ENCODE assay signal across 8 cellular contexts in genomic region chr5:35202319-35203111, GRCh38. TPM values are rescaled to one million over a fixed set of nuclear protein-coding genes. Genes with fewer than 3 reads are reported as not detected.
DNase-seq lines count a peak whose midpoint lies in the region; ATAC-seq, FAIRE-seq and TF ChIP-seq lines count a peak whose summit lies in the region.

No MANE protein-coding gene starts in this region.

- TF ChIP-seq CTCF in GM10266 (IDR thresholded peaks at IDR 0.05; ENCODE audit: control insufficient read depth, insufficient read depth, low read depth, missing control alignments) (peak; percentile 62), OCI-LY1 (IDR thresholded peaks at IDR 0.05; ENCODE audit: low read length) (peak; percentile 73), astrocyte of the cerebellum (IDR thresholded peaks at IDR 0.05; ENCODE audit: low read depth, low read length, missing control alignments) (peak; percentile 67), kidney (IDR thresholded peaks at IDR 0.05; ENCODE audit: borderline replicate concordance, extremely low read depth, insufficient read depth) (peak; percentile 46)

- FAIRE-seq in kidney (lab: Jason Lieb, UNC), result no peak

- intact Hi-C loops in kidney (cut with DNase I), result no loop called here

- H3K4me2 ChIP-seq in OCI-LY1 (ENCODE audit: low read length), result no peak overlapping the region

- no peaks in the 10 kb centered on the region; the same call in 1 of the 2 replicates for H3K27me3 ChIP-seq in OCI-LY1 (ENCODE audit: insufficient read depth, low read length)

- in situ Hi-C loops in astrocyte of the cerebellum (cut with HindIII; ENCODE audit: low sequenced_read_pairs), result no loop called here

- H2AFZ ChIP-seq in OCI-LY1 (ENCODE audit: low read length), result no peak overlapping the region

- no peaks in the 10 kb centered on the region for H3K9me3 ChIP-seq in OCI-LY1 (ENCODE audit: low read length)
- no peaks in the 10 kb centered on the region for H3K9me3 ChIP-seq in kidney (ENCODE audit: control insufficient read depth in 1 of 2, low read length in 2 of 2)

- H3K9ac ChIP-seq in OCI-LY1 (ENCODE audit: low read length) (no peak overlapping the region), kidney (ENCODE audit: low read length in 2 of 2) (no peak overlapping the region)

- no peaks in the 10 kb centered on the region for H3K9me2 ChIP-seq in OCI-LY1 (ENCODE audit: low read depth, low read length)

- ATAC-seq in HG02938 (IDR thresholded peaks at IDR 0.05; ENCODE audit: unreplicated experiment) (peak; percentile 71), GM18519 (IDR thresholded peaks at IDR 0.05; ENCODE audit: low FRiP score, unreplicated experiment) (no peak)

- DNase-seq in A172 (ENCODE audit: low spot score), result peak; percentile 46
- DNase-seq in GM10266 (ENCODE audit: extremely low spot score), result peak; percentile 27
- DNase-seq in astrocyte of the cerebellum (ENCODE audit: low read depth), result peak; percentile 19
- no peak for DNase-seq in kidney
- DNase-seq in stimulated activated naive CD4-positive, alpha-beta T cell treated with Interleukin-2 at 50 U/mL for 16 hours (lab: John Stamatoyannopoulos, UW), result peak; percentile 10

- H3K79me2 ChIP-seq in OCI-LY1 (ENCODE audit: insufficient read depth, low read length), result no peaks in the 10 kb centered on the region

- no peaks in the 10 kb centered on the region for H3F3A ChIP-seq in OCI-LY1 (ENCODE audit: insufficient read depth, low read length)

- H4K20me1 ChIP-seq in OCI-LY1 (ENCODE audit: insufficient read depth, low read length), result no peaks in the 10 kb centered on the region

- H3K4me3 ChIP-seq in OCI-LY1 (ENCODE audit: low read depth, low read length, poor library complexity, severe bottlenecking), result no peak overlapping the region
- no peak overlapping the region for H3K4me3 ChIP-seq in astrocyte of the cerebellum (ENCODE audit: low read depth, low read length)
- H3K4me3 ChIP-seq in kidney (ENCODE audit: low read length in 2 of 2), result peak overlapping the region in 1 of 2 donors; percentile 19

- no peaks in the 10 kb centered on the region for H3K36me3 ChIP-seq in OCI-LY1 (ENCODE audit: insufficient read depth, low read length)
- no peaks in the 10 kb centered on the region for H3K36me3 ChIP-seq in kidney (ENCODE audit: control insufficient read depth in 1 of 2, insufficient read depth in 2 of 2, low read length in 2 of 2)

- H3K4me1 ChIP-seq in OCI-LY1 (ENCODE audit: insufficient read depth, low read length, severe bottlenecking), result no peaks in the 10 kb centered on the region
- H3K4me1 ChIP-seq in kidney (ENCODE audit: control insufficient read depth in 1 of 2, insufficient read depth in 1 of 2, low read depth in 1 of 2, low read length in 2 of 2), result peaks cover 12 to 23% of the 10 kb centered on the region in 2 donors

- H3K27ac ChIP-seq in OCI-LY1 (ENCODE audit: low read depth, low read length, poor library complexity, severe bottlenecking), result no peak overlapping the region
- no peak overlapping the region for H3K27ac ChIP-seq in kidney (ENCODE audit: low read depth in 2 of 2, low read length in 2 of 2)

RNA-seq across cellular contexts. Expression of gene PRLR, which starts 27.8 kb away (rescaled TPM):
- total RNA-seq in A172 (2014; rRNA removed; shearing (Covaris generic)), result 0.36 TPM in 1 of 2 replicates, not detected in the other
- total RNA-seq in kidney, result 6.3 TPM
- 9.3 TPM for polyA plus RNA-seq in kidney (ENCODE audit: insufficient read depth, low read depth, low replicate concordance)
